Comparison of ENCODE assay signal across 8 cellular contexts in genomic region chrX:65643046-65643785, GRCh38. TPM values are rescaled to one million over a fixed set of nuclear protein-coding genes. Genes with fewer than 3 reads are reported as not detected.
DNase-seq lines count a peak whose midpoint lies in the region; ATAC-seq, FAIRE-seq and TF ChIP-seq lines count a peak whose summit lies in the region.
"Had no signal": no experiment of that assay in that cellular context is flagged by ENCODE, and none has a peak within 500 bp of the region (broad histone marks: within the 10 kb centered on the region; RNA-seq: fewer than 3 reads in every experiment).

No MANE protein-coding gene starts in this region.

- no peak overlapping the region for H2AFZ ChIP-seq in K562 (ENCODE audit: low read depth, low read length)

- H3K9me3 ChIP-seq in K562 (replicated peaks; ENCODE audit: control insufficient read depth, insufficient read depth, low read depth, low read length) (no peaks in the 10 kb centered on the region), tibial artery (no peaks in the 10 kb centered on the region)

- H3K79me2 ChIP-seq in K562 (ENCODE audit: control insufficient read depth, insufficient read depth, low read length), result no peaks in the 10 kb centered on the region

- TF ChIP-seq CTCF in K562 (IDR thresholded peaks at IDR 0.05 in 2 of 3, conservative IDR thresholded peaks at IDR 0.05 in 1 of 3; ENCODE audit: insufficient read depth in 2 of 3, low read depth in 1 of 3, low read length in 3 of 3) (no peak), tibial artery (IDR thresholded peaks at IDR 0.05) (no peak)

- FAIRE-seq in K562 (lab: Jason Lieb, UNC), result no peak

- in situ Hi-C loops in K562 (cut with MboI), result no loop called here

- no peak for TF ChIP-seq POLR2A in K562 (conservative IDR thresholded peaks at IDR 0.05)

- H3K27me3 ChIP-seq in K562 (ENCODE audit: control insufficient read depth in 2 of 2, insufficient read depth in 2 of 2, low read length in 2 of 2) (no peaks in the 10 kb centered on the region), tibial artery (no peaks in the 10 kb centered on the region)

- no peak overlapping the region for H3K4me2 ChIP-seq in K562 (ENCODE audit: insufficient read depth, low read length)

- H3K4me3 ChIP-seq in K562, result no peak overlapping the region
- no peak overlapping the region for H3K4me3 ChIP-seq in tibial artery

- no peak for TF ChIP-seq EP300 in K562 (IDR thresholded peaks at IDR 0.05; ENCODE audit: low read length)

- WGBS in K562 (ENCODE audit: insufficient coverage, low coverage, missing lambda C conversion rate), result 14% methylated on average over 3 of the region's 4 CpGs

- H3K36me3 ChIP-seq in K562 (ENCODE audit: control insufficient read depth, insufficient read depth, low read length) (no peaks in the 10 kb centered on the region), tibial artery (no peaks in the 10 kb centered on the region)

- 0 out of 3 replicates have a peak, but pooled peaks have one; percentile 26 for ATAC-seq in K562
- ATAC-seq in GM18867 (IDR thresholded peaks at IDR 0.05; ENCODE audit: unreplicated experiment), result no peak
- ATAC-seq in GM21825 (IDR thresholded peaks at IDR 0.05; ENCODE audit: unreplicated experiment), result no peak
- ATAC-seq: activated CD8-positive, alpha-beta T cell treated with anti-CD3 and anti-CD28 coated beads, Interleukin-2, amount 10 ng/mL, durations not matched to agents 7 days and 5 days had no signal

- H3K27ac ChIP-seq in K562 (ENCODE audit: extremely low read depth, low read depth, low read length), result no peak overlapping the region
- peak overlapping the region; percentile 72 to 80 for H3K27ac ChIP-seq in tibial artery

- intact Hi-C loops in K562 (cut with micrococcal nuclease) (no loop called here), tibial artery (cut with DNase I; ENCODE audit: low total_unique reads) (loop anchor here (10.0 kb wide), 1 partner anchor 62 kb away; no protein-coding TSS in a partner anchor)

- CTCF ChIA-PET in K562 (lab: Yijun Ruan, JAX; ENCODE audit: low intra/inter-chr PET ratio), result no interaction called here

- TF ChIP-seq RAD21 in K562 (CRISPR knock-in tag; conservative IDR thresholded peaks at IDR 0.05 in 1 of 2, IDR thresholded peaks at IDR 0.05 in 1 of 2), result no peak

- DNase-seq in HS-27A (ENCODE audit: low read depth) (peak; percentile 14), K562 (ENCODE audit: extremely low read depth in 1 of 4, low spot score in 3 of 4) (no peak), kidney tubule cell (ENCODE audit: low spot score) (peak; percentile 67), tibial artery (no peak)
- no peak for DNase-seq in activated effector memory CD4-positive, alpha-beta T cell treated with anti-CD3 and anti-CD28 coated beads, Interleukin-2, amount 50 U/mL, for 16 hours
- DNase-seq: activated CD8-positive, alpha-beta T cell treated with anti-CD3 and anti-CD28 coated beads, Interleukin-2, amount 10 ng/mL, durations not matched to agents 7 days and 5 days had no signal

- H3K9me1 ChIP-seq in K562 (ENCODE audit: control insufficient read depth, insufficient read depth, low read length), result no peaks in the 10 kb centered on the region

- 0 out of 2 replicates have a peak, but pooled peaks cover 5% of the 10 kb centered on the region for H4K20me1 ChIP-seq in K562 (replicated peaks; ENCODE audit: control insufficient read depth, insufficient read depth, low read length)

- no peak overlapping the region for H3K9ac ChIP-seq in K562 (ENCODE audit: insufficient read depth in 1 of 2, low read depth in 2 of 2, low read length in 2 of 2)

- H3K4me1 ChIP-seq in K562 (replicated peaks in 1 of 2; ENCODE audit: control insufficient read depth in 2 of 2, insufficient read depth in 2 of 2, low read length in 2 of 2) (no peaks in the 10 kb centered on the region), tibial artery (peaks cover 0 to 42% (median 25%) of the 10 kb centered on the region in 4 donors)

- BruUV-seq in K562 (replicated peaks; lab: Mats Ljungman, UMichigan), result no TSS peak

- POLR2A ChIA-PET in K562 (lab: Yijun Ruan, JAX), result interaction anchor here (0.5 to 0.6 kb wide), 2 partner anchors 32 to 47 kb away, joined by 3 to 5 read pairs; no protein-coding TSS in a partner anchor

TF ChIP-seq in K562, 482 proteins besides CTCF, POLR2A, EP300 and RAD21:
- TF ChIP-seq HMBOX1 (IDR thresholded peaks at IDR 0.05) (0 out of 2 replicates have a peak, but pooled peaks have one; percentile 27), NR0B1 (IDR thresholded peaks at IDR 0.05; ENCODE audit: partially characterized antibody) (no peak), E2F4 (CRISPR knock-in tag; IDR thresholded peaks at IDR 0.05; ENCODE audit: low read depth) (no peak)
TF ChIP-seq in K562: peak in this region for 1.

RNA-seq across cellular contexts. Expression of gene MSN, which starts 24.2 kb away (rescaled TPM):
- total RNA-seq in K562 (2011; cell fraction: chromatin; rRNA removed; ENCODE audit: low replicate concordance), result 60.7 and 70.4 TPM in 2 replicates
- 61.2 and 71.2 TPM in 2 replicates for total RNA-seq in K562 (2011; cell fraction: nucleolus; rRNA removed)
- total RNA-seq in K562 (2011; cell fraction: nucleoplasm; rRNA removed), result 79.1 and 109 TPM in 2 replicates
- total RNA-seq in K562 (2014; rRNA removed) (224 and 261 TPM in 2 replicates), K562 (2014; rRNA removed; fragmentation: Illumina TruSeq; extraction: Trizol) (218 and 234 TPM in 2 replicates), K562 (2015; rRNA removed; fragmentation: Illumina TruSeq; extraction: Trizol) (237 and 240 TPM in 2 replicates), K562 (2021) (294 and 346 TPM in 2 replicates)
- polyA plus RNA-seq in K562 (2011; rRNA removed) (320 and 393 TPM in 2 replicates), K562 (2014; fragmentation: Illumina TruSeq; extraction: Trizol) (450 and 486 TPM in 2 replicates), K562 (2014; fragmentation: Nextera tagmentation; extraction: Ambion mirVana) (100 to 1,000 TPM; 128 to 283 TPM), K562 (2014; rRNA removed) (193 and 236 TPM in 2 replicates)
- polyA plus RNA-seq in K562 (2011; cell fraction: cytosol; rRNA removed), result 320 and 357 TPM in 2 replicates
- 205 and 240 TPM in 2 replicates for polyA plus RNA-seq in K562 (2011; cell fraction: nucleus; rRNA removed)
- polyA plus RNA-seq in K562 (2012), result 355 and 371 TPM in 2 replicates
- polyA minus RNA-seq in K562 (2011; rRNA and poly(A)+ RNA removed), result 381 and 481 TPM in 2 replicates
- polyA minus RNA-seq in K562 (2011; cell fraction: cytosol; rRNA and poly(A)+ RNA removed), result 197 and 272 TPM in 2 replicates
- 53.3 and 91.7 TPM in 2 replicates for polyA minus RNA-seq in K562 (2011; cell fraction: nucleus; rRNA and poly(A)+ RNA removed)

Comparison
In these comparisons a context has a peak if more than half of its experiments do, and no peak if none do; other contexts are left out.
1. DNase-seq: peak in HS-27A (single experiment) and kidney tubule cell (single experiment); none in K562 (0 of 4), tibial artery (0 of 2) and activated effector memory CD4-positive, alpha-beta T cell treated with anti-CD3 and anti-CD28 coated beads, Interleukin-2, amount 50 U/mL, for 16 hours (single experiment).